1 cellular context compared by ENCODE assay signal in the genomic region with DNA sequence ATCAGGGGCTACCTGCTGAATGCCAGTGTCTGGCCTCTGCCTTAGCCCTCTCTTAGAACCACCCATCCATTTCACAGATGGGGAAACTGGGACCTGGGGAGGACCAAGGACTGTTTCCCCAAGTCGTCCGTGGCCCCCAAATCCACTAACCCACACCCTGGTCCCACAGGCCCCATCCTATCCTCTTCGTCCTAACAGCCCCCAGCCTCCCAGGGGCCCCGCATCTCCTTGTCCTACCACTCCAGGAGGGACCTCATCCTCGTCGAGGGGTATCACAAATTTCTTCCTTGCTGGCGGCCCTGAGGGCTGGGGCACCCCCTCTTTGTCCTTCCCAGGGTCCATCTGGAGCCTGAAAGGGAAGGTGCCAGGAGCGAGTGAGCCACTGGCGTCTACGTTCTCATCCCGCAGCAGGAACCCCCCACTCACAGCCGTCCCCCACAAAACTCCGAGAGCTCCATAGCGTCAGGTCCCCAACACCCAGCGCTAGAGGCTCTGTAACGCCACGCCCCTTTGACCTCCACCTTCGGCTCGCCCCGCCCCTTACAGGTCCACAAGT.
TF ChIP-seq lines count a peak whose summit lies in the region.

No MANE protein-coding gene starts in this region.

TF ChIP-seq in K562, 482 proteins besides CTCF, POLR2A, EP300 and RAD21:
- TF ChIP-seq, protein P1, sequence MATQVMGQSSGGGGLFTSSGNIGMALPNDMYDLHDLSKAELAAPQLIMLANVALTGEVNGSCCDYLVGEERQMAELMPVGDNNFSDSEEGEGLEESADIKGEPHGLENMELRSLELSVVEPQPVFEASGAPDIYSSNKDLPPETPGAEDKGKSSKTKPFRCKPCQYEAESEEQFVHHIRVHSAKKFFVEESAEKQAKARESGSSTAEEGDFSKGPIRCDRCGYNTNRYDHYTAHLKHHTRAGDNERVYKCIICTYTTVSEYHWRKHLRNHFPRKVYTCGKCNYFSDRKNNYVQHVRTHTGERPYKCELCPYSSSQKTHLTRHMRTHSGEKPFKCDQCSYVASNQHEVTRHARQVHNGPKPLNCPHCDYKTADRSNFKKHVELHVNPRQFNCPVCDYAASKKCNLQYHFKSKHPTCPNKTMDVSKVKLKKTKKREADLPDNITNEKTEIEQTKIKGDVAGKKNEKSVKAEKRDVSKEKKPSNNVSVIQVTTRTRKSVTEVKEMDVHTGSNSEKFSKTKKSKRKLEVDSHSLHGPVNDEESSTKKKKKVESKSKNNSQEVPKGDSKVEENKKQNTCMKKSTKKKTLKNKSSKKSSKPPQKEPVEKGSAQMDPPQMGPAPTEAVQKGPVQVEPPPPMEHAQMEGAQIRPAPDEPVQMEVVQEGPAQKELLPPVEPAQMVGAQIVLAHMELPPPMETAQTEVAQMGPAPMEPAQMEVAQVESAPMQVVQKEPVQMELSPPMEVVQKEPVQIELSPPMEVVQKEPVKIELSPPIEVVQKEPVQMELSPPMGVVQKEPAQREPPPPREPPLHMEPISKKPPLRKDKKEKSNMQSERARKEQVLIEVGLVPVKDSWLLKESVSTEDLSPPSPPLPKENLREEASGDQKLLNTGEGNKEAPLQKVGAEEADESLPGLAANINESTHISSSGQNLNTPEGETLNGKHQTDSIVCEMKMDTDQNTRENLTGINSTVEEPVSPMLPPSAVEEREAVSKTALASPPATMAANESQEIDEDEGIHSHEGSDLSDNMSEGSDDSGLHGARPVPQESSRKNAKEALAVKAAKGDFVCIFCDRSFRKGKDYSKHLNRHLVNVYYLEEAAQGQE (CRISPR knock-in tag; IDR thresholded peaks at IDR 0.05; ENCODE audit: low read depth), result no peak
- TF ChIP-seq SIN3B (IDR thresholded peaks at IDR 0.05; ENCODE audit: low read depth) (no peak), TEAD1 (CRISPR knock-in tag; IDR thresholded peaks at IDR 0.05) (peak in 1 of 2 experiments; percentile 23; a peak in 1 of 4 replicates), ZNF324 (CRISPR knock-in tag; IDR thresholded peaks at IDR 0.05) (no peak), TAF1 (IDR thresholded peaks at IDR 0.05; ENCODE audit: control insufficient read depth, extremely low read depth, insufficient read depth, low read length, severe bottlenecking) (no peak), JUN (IDR thresholded peaks at IDR 0.05; ENCODE audit: borderline replicate concordance, low read depth, low read length) (0 out of 2 replicates have a peak, but pooled peaks have one; percentile 11), JUN (CRISPR knock-in tag; IDR thresholded peaks at IDR 0.05; ENCODE audit: borderline replicate concordance) (no peak), SPI1 (IDR thresholded peaks at IDR 0.05; ENCODE audit: borderline replicate concordance, low read depth, low read length) (no peak), TOE1 (IDR thresholded peaks at IDR 0.05; ENCODE audit: borderline replicate concordance) (no peak), TOE1 (CRISPR knock-in tag; IDR thresholded peaks at IDR 0.05; ENCODE audit: borderline replicate concordance, low read depth) (no peak), FOXA1 (IDR thresholded peaks at IDR 0.05; ENCODE audit: borderline replicate concordance) (no peak), BRD4 (IDR thresholded peaks at IDR 0.05) (no peak), ZNF143 (CRISPR knock-in tag; IDR thresholded peaks at IDR 0.05) (no peak), NFE2L1 (tag; IDR thresholded peaks at IDR 0.05; ENCODE audit: borderline replicate concordance, low read depth) (no peak), NR2C1 (IDR thresholded peaks at IDR 0.05) (no peak), NR2C1 (tag; IDR thresholded peaks at IDR 0.05) (no peak), SMARCA5 (IDR thresholded peaks at IDR 0.05) (no peak), ZNF57 (CRISPR knock-in tag; IDR thresholded peaks at IDR 0.05) (no peak), ZNF354B (CRISPR knock-in tag; IDR thresholded peaks at IDR 0.05) (no peak), TEAD4 (IDR thresholded peaks at IDR 0.05; ENCODE audit: low read length) (no peak), TEAD4 (CRISPR knock-in tag; IDR thresholded peaks at IDR 0.05; ENCODE audit: borderline replicate concordance) (no peak), DPF2 (IDR thresholded peaks at IDR 0.05) (no peak)
- TF ChIP-seq, protein P2, sequence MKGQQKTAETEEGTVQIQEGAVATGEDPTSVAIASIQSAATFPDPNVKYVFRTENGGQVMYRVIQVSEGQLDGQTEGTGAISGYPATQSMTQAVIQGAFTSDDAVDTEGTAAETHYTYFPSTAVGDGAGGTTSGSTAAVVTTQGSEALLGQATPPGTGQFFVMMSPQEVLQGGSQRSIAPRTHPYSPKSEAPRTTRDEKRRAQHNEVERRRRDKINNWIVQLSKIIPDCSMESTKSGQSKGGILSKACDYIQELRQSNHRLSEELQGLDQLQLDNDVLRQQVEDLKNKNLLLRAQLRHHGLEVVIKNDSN (CRISPR knock-in tag; IDR thresholded peaks at IDR 0.05), result 0 out of 2 replicates have a peak, but pooled peaks have one; percentile 16
- TF ChIP-seq, protein P3, sequence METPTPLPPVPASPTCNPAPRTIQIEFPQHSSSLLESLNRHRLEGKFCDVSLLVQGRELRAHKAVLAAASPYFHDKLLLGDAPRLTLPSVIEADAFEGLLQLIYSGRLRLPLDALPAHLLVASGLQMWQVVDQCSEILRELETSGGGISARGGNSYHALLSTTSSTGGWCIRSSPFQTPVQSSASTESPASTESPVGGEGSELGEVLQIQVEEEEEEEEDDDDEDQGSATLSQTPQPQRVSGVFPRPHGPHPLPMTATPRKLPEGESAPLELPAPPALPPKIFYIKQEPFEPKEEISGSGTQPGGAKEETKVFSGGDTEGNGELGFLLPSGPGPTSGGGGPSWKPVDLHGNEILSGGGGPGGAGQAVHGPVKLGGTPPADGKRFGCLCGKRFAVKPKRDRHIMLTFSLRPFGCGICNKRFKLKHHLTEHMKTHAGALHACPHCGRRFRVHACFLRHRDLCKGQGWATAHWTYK (CRISPR knock-in tag; IDR thresholded peaks at IDR 0.05), result no peak
- TF ChIP-seq, protein P4, sequence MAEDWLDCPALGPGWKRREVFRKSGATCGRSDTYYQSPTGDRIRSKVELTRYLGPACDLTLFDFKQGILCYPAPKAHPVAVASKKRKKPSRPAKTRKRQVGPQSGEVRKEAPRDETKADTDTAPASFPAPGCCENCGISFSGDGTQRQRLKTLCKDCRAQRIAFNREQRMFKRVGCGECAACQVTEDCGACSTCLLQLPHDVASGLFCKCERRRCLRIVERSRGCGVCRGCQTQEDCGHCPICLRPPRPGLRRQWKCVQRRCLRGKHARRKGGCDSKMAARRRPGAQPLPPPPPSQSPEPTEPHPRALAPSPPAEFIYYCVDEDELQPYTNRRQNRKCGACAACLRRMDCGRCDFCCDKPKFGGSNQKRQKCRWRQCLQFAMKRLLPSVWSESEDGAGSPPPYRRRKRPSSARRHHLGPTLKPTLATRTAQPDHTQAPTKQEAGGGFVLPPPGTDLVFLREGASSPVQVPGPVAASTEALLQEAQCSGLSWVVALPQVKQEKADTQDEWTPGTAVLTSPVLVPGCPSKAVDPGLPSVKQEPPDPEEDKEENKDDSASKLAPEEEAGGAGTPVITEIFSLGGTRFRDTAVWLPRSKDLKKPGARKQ (CRISPR knock-in tag; IDR thresholded peaks at IDR 0.05), result 0 out of 2 replicates have a peak, but pooled peaks have one; percentile 12
- TF ChIP-seq, protein P5, sequence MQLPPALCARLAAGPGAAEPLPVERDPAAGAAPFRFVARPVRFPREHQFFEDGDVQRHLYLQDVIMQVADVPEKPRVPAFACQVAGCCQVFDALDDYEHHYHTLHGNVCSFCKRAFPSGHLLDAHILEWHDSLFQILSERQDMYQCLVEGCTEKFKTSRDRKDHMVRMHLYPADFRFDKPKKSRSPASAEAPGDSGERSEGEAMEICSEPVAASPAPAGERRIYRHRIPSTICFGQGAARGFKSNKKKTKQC (CRISPR knock-in tag; IDR thresholded peaks at IDR 0.05), result 0 out of 2 replicates have a peak, but pooled peaks have one; percentile 21
- TF ChIP-seq, protein P6, sequence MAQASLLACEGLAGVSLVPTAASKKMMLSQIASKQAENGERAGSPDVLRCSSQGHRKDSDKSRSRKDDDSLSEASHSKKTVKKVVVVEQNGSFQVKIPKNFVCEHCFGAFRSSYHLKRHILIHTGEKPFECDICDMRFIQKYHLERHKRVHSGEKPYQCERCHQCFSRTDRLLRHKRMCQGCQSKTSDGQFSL (CRISPR knock-in tag; IDR thresholded peaks at IDR 0.05), result no peak
- TF ChIP-seq, protein P6 (tag; IDR thresholded peaks at IDR 0.05), result no peak
